20 cellular contexts compared by ENCODE assay signal in the genomic region with DNA sequence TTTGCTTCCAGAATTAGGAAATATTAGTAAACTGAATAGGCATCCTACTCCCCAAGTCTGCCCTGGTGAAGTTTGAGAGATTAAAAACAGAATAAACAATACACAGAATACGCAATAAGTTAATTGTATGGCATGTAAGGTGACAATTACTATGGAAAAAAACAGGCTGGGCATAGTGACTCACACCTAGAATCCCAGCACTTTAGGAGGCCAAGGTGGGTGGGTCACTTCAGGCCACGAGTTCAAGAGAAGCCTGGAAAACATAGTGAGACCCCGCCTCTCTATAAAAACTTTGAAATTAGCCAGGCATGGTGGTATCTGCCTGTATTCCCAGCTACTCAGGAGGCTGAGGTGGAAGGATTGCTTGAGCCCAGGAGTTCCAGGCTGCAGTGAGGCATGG.
DNase-seq lines count a peak whose midpoint lies in the region; ATAC-seq and TF ChIP-seq lines count a peak whose summit lies in the region.
"Had no signal": no experiment of that assay in that cellular context is flagged by ENCODE, and none has a peak within 500 bp of the region (broad histone marks: within the 10 kb centered on the region; RNA-seq: fewer than 3 reads in every experiment).

No MANE protein-coding gene starts in this region.

- no peaks in the 10 kb centered on the region for H3K27me3 Mint-ChIP-seq in endodermal cell (ENCODE audit: insufficient read depth)
- no peaks in the 10 kb centered on the region for H3K27me3 Mint-ChIP-seq in HFFc6 (ENCODE audit: insufficient read depth)
- H3K27me3 Mint-ChIP-seq: CD8-positive, alpha-beta memory T cell had no signal

- H3K9ac ChIP-seq in endodermal cell (ENCODE audit: extremely low read depth, low read length, poor library complexity, severe bottlenecking): no peak overlapping the region
- H3K9ac ChIP-seq: SK-N-SH had no signal

- H3K27ac ChIP-seq in HEK293 (ENCODE audit: extremely low read depth, low read depth, low read length) (no peak overlapping the region), endodermal cell (ENCODE audit: low read depth, low read length) (no peak overlapping the region), esophagus squamous epithelium (peak overlapping the region in 1 of 4 donors; percentile 45), lower lobe of right lung (no peak overlapping the region)

- H3K27me3 ChIP-seq in endodermal cell (ENCODE audit: control insufficient read depth, insufficient read depth, low read length, poor library complexity, severe bottlenecking): no peaks in the 10 kb centered on the region
- no peaks in the 10 kb centered on the region for H3K27me3 ChIP-seq in esophagus squamous epithelium
- H3K27me3 ChIP-seq in lower lobe of right lung (ENCODE audit: low read depth): no peaks in the 10 kb centered on the region

- H3K4me1 Mint-ChIP-seq in endodermal cell (peaks cover 7% of the 10 kb centered on the region), HFFc6 (ENCODE audit: low read depth) (peaks cover 39% of the 10 kb centered on the region)

- POLR2A ChIA-PET in HEK293 (lab: Yijun Ruan, JAX): no interaction called here

- H3K4me1 ChIP-seq in HEK293 (ENCODE audit: control insufficient read depth, insufficient read depth, low read length) (no peaks in the 10 kb centered on the region), endodermal cell (ENCODE audit: control insufficient read depth, insufficient read depth, low read length) (no peaks in the 10 kb centered on the region), mucosa of descending colon (ENCODE audit: low read depth) (peaks cover 21% of the 10 kb centered on the region), esophagus squamous epithelium (peaks cover 0 to 11% (median 0%) of the 10 kb centered on the region in 3 donors), lower lobe of right lung (no peaks in the 10 kb centered on the region)

- WGBS in endodermal cell (ENCODE audit: insufficient coverage in 1 of 2, insufficient read length in 1 of 2), 2 experiments: 80 to 92% methylated on average over 1 to 3 of the region's 3 CpGs
- WGBS in esophagus squamous epithelium, 2 donors: 62 to 80% methylated on average over 3 of the region's 3 CpGs

- H3K9me3 Mint-ChIP-seq in endodermal cell (no peaks in the 10 kb centered on the region), HFFc6 (no peaks in the 10 kb centered on the region)
- H3K9me3 Mint-ChIP-seq: CD8-positive, alpha-beta memory T cell; H9 had no signal

- peak; percentile 27 for DNase-seq in ELF-1 (ENCODE audit: low read depth, low spot score)
- peak; percentile 54 for DNase-seq in endodermal cell
- DNase-seq in mucosa of descending colon: peak in 1 of 3 donors; percentile 27
- no peak for DNase-seq in esophagus squamous epithelium (lab: John Stamatoyannopoulos, UW)
- DNase-seq in lower lobe of right lung: no peak
- DNase-seq in HFFc6: no peak
- no peak for DNase-seq in NK-92 (lab: John Stamatoyannopoulos, UW; ENCODE audit: unreplicated experiment)
- DNase-seq: ACHN; C1 segment of cervical spinal cord; CD8-positive, alpha-beta memory T cell; DMS53; EL; H9; NCI-H1105; NCI-H2081 treated with DMSO at 0.1 percent for 48 hours; NCI-H748 treated with DMSO at 0.1 percent for 48 hours; RPMI8226; SHP77 treated with DMSO at 0.1 percent for 48 hours; SK-N-SH had no signal

- TF ChIP-seq POLR2A in esophagus squamous epithelium (IDR thresholded peaks at IDR 0.05): no peak

- CTCF ChIA-PET in HEK293 (lab: Yijun Ruan, JAX): no interaction called here

- TF ChIP-seq CTCF in HEK293 (tag by site-specific recombination; IDR thresholded peaks at IDR 0.05) (no peak), endodermal cell (conservative IDR thresholded peaks at IDR 0.05) (no peak), mucosa of descending colon (IDR thresholded peaks at IDR 0.05) (no peak), esophagus squamous epithelium (IDR thresholded peaks at IDR 0.05) (no peak), lower lobe of right lung (IDR thresholded peaks at IDR 0.05) (no peak), HFFc6 (IDR thresholded peaks at IDR 0.05) (no peak)

- no peaks in the 10 kb centered on the region for H3K36me3 ChIP-seq in HEK293 (ENCODE audit: control insufficient read depth in 2 of 2, insufficient read depth in 1 of 2, low read length in 2 of 2)
- peaks cover 16% of the 10 kb centered on the region for H3K36me3 ChIP-seq in endodermal cell (ENCODE audit: control insufficient read depth, insufficient read depth, low read length)
- no peaks in the 10 kb centered on the region for H3K36me3 ChIP-seq in mucosa of descending colon (ENCODE audit: low read depth)
- H3K36me3 ChIP-seq in esophagus squamous epithelium: peaks cover 0 to 47% (median 0%) of the 10 kb centered on the region in 3 donors
- peaks cover 4% of the 10 kb centered on the region for H3K36me3 ChIP-seq in lower lobe of right lung

- ATAC-seq in mucosa of descending colon (peak; percentile 74), lower lobe of right lung (no peak)

- H3K9me3 ChIP-seq in HEK293 (ENCODE audit: control insufficient read depth, insufficient read depth, low read depth, low read length): no peaks in the 10 kb centered on the region
- H3K9me3 ChIP-seq in endodermal cell (ENCODE audit: control insufficient read depth, low read length): no peaks in the 10 kb centered on the region
- H3K9me3 ChIP-seq in mucosa of descending colon: no peaks in the 10 kb centered on the region
- H3K9me3 ChIP-seq in esophagus squamous epithelium: no peaks in the 10 kb centered on the region
- H3K9me3 ChIP-seq in lower lobe of right lung: no peaks in the 10 kb centered on the region
- H3K9me3 ChIP-seq: SK-N-SH had no signal

- intact Hi-C loops in mucosa of descending colon (cut with DNase I, micrococcal nuclease): no loop called here
- intact Hi-C loops in esophagus squamous epithelium (cut with DNase I): no loop called here
- intact Hi-C loops in lower lobe of right lung (cut with DNase I): no loop called here

- H3K36me3 Mint-ChIP-seq in endodermal cell (ENCODE audit: low read depth) (peaks cover 13% of the 10 kb centered on the region), HFFc6 (ENCODE audit: low read depth) (peaks cover 18% of the 10 kb centered on the region; the same call in 1 of the 2 replicates)

- H3K4me3 ChIP-seq in HEK293 (ENCODE audit: low read depth, low read length): no peak overlapping the region
- no peak overlapping the region for H3K4me3 ChIP-seq in endodermal cell (ENCODE audit: low read length)
- H3K4me3 ChIP-seq in mucosa of descending colon: no peak overlapping the region
- no peak overlapping the region for H3K4me3 ChIP-seq in esophagus squamous epithelium
- no peak overlapping the region for H3K4me3 ChIP-seq in lower lobe of right lung

- no peak overlapping the region for H3K27ac Mint-ChIP-seq in endodermal cell
- H3K27ac Mint-ChIP-seq in HFFc6: no peak overlapping the region

- no peak overlapping the region for H3K4me3 Mint-ChIP-seq in endodermal cell
- no peak overlapping the region for H3K4me3 Mint-ChIP-seq in HFFc6
- H3K4me3 Mint-ChIP-seq: CD8-positive, alpha-beta memory T cell; H9 had no signal

TF ChIP-seq in HEK293, 187 proteins besides CTCF, POLR2A, EP300 and RAD21:
- TF ChIP-seq KLF1 (tag by site-specific recombination; IDR thresholded peaks at IDR 0.05) (0 out of 2 replicates have a peak, but pooled peaks have one; percentile 36), ZNF548 (tag by site-specific recombination; IDR thresholded peaks at IDR 0.05) (no peak), ZNF677 (tag by site-specific recombination; IDR thresholded peaks at IDR 0.05) (no peak)

Comparison
In these comparisons a context has a peak if more than half of its experiments do, and no peak if none do; other contexts are left out.
1. DNase-seq: peak in ELF-1 (single experiment) and endodermal cell (single experiment); none in esophagus squamous epithelium (single experiment), lower lobe of right lung (single experiment), HFFc6 (single experiment) and NK-92 (single experiment).